16 cellular contexts compared by ENCODE assay signal in the genomic region with DNA sequence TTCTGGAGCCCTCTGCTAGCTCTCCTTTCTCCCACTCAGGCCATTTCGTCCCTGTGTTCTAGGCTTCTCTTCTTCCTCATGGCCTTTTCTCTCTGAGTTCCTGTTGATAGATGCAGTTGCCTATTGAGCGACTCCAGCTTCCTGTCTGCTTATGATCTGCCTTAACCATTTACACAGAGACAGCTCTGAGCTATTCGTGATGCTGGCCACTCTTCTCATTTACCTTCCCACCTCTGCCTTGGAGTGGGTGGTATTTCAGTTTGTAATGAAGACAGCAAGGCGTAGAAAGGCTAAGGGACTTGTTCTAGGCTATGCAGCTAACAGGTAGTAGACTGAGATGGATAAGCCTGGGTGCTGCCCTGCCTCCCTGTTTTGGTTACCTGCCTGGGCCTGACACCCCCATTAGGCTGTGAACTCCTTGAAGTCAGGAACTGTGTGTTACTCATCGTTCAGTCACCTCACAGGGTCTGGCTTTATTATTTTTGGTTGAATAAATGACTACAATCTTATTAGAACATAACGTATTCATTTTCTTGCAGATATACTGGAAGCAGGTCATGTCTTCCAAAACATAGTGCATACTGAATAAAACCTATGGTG. TPM values are rescaled to one million over a fixed set of nuclear protein-coding genes. Genes with fewer than 3 reads are reported as not detected.
DNase-seq lines count a peak whose midpoint lies in the region; ATAC-seq and TF ChIP-seq lines count a peak whose summit lies in the region.
"Had no signal": no experiment of that assay in that cellular context is flagged by ENCODE, and none has a peak within 500 bp of the region (broad histone marks: within the 10 kb centered on the region; RNA-seq: fewer than 3 reads in every experiment).

No MANE protein-coding gene starts in this region.

- H3K9me3 ChIP-seq in vagina, result no peaks in the 10 kb centered on the region
- H3K9me3 ChIP-seq: gastrocnemius medialis, mucosa of descending colon had no signal

- H3K27me3 ChIP-seq in vagina, result no peaks in the 10 kb centered on the region
- H3K27me3 ChIP-seq: gastrocnemius medialis had no signal

- H3K9me3 Mint-ChIP-seq in stimulated activated naive CD8-positive, alpha-beta T cell treated with anti-CD3 and anti-CD28 coated beads, Interleukin-15, Interleukin-2, amounts not matched to agents 100 ng/mL and 50 ng/mL, for 24 hours, result no peaks in the 10 kb centered on the region
- H3K9me3 Mint-ChIP-seq in activated naive CD4-positive, alpha-beta T cell treated with anti-CD3 and anti-CD28 coated beads, Interleukin-2, amount 50 U/mL, for 72 hours, result no peaks in the 10 kb centered on the region
- no peaks in the 10 kb centered on the region for H3K9me3 Mint-ChIP-seq in immature natural killer cell
- no peaks in the 10 kb centered on the region for H3K9me3 Mint-ChIP-seq in mesothelial cell of epicardium

- no peak for TF ChIP-seq POLR2A in vagina (IDR thresholded peaks at IDR 0.05)

- no peaks in the 10 kb centered on the region for H3K4me1 Mint-ChIP-seq in stimulated activated naive CD8-positive, alpha-beta T cell treated with anti-CD3 and anti-CD28 coated beads, Interleukin-15, Interleukin-2, amounts not matched to agents 100 ng/mL and 50 ng/mL, for 24 hours (ENCODE audit: low read depth)
- peaks cover 5 to 9% of the 10 kb centered on the region in 2 donors for H3K4me1 Mint-ChIP-seq in immature natural killer cell
- H3K4me1 Mint-ChIP-seq in mesothelial cell of epicardium, result no peaks in the 10 kb centered on the region

- intact Hi-C loops in vagina (cut with DNase I), result no loop called here

- peak overlapping the region; percentile 28 for H3K27ac Mint-ChIP-seq in stimulated activated naive CD8-positive, alpha-beta T cell treated with anti-CD3 and anti-CD28 coated beads, Interleukin-15, Interleukin-2, amounts not matched to agents 100 ng/mL and 50 ng/mL, for 24 hours
- peak overlapping the region; percentile 41 to 90 for H3K27ac Mint-ChIP-seq in activated naive CD4-positive, alpha-beta T cell treated with anti-CD3 and anti-CD28 coated beads, Interleukin-2, amount 50 U/mL, for 72 hours
- peak overlapping the region in 5 of 6 donors; percentile 40 to 82 (median 78) for H3K27ac Mint-ChIP-seq in immature natural killer cell
- no peak overlapping the region for H3K27ac Mint-ChIP-seq in mesothelial cell of epicardium

- no peak for DNase-seq in stimulated activated naive CD8-positive, alpha-beta T cell treated with anti-CD3 and anti-CD28 coated beads, Interleukin-15, Interleukin-2, amounts not matched to agents 100 U/mL and 50 U/mL, for 24 hours
- DNase-seq in activated naive CD4-positive, alpha-beta T cell treated with anti-CD3 and anti-CD28 coated beads, Interleukin-2, amount 50 U/mL, for 72 hours (ENCODE audit: low spot score in 2 of 2), result no peak
- no peak for DNase-seq in immature natural killer cell
- DNase-seq in foreskin melanocyte, result no peak
- no peak for DNase-seq in mesothelial cell of epicardium (ENCODE audit: low spot score in 2 of 2, unreplicated experiment in 2 of 2)
- DNase-seq in vagina (ENCODE audit: extremely low spot score in 2 of 2), result no peak
- DNase-seq: gastrocnemius medialis; MM.1S; mucosa of descending colon; NCI-H82; stimulated activated CD4-positive, alpha-beta T cell treated with anti-CD3 and anti-CD28 coated beads, Interleukin-1b, Interleukin-23, amount 100 ng/mL, for 48 hours had no signal

- H3K4me3 ChIP-seq in vagina, result no peak overlapping the region
- H3K4me3 ChIP-seq: coronary artery, gastrocnemius medialis, mucosa of descending colon, SK-N-MC had no signal

- no peaks in the 10 kb centered on the region for H3K27me3 Mint-ChIP-seq in stimulated activated naive CD8-positive, alpha-beta T cell treated with anti-CD3 and anti-CD28 coated beads, Interleukin-15, Interleukin-2, amounts not matched to agents 100 ng/mL and 50 ng/mL, for 24 hours
- H3K27me3 Mint-ChIP-seq in immature natural killer cell (ENCODE audit: low read depth in 3 of 3) (peaks cover 0 to 3% (median 0%) of the 10 kb centered on the region in 3 donors), mesothelial cell of epicardium (ENCODE audit: low read depth) (no peaks in the 10 kb centered on the region)

- H3K27ac ChIP-seq in vagina, result no peak overlapping the region
- H3K27ac ChIP-seq: coronary artery, SK-N-MC had no signal

- H3K4me3 Mint-ChIP-seq in stimulated activated naive CD8-positive, alpha-beta T cell treated with anti-CD3 and anti-CD28 coated beads, Interleukin-15, Interleukin-2, amounts not matched to agents 100 ng/mL and 50 ng/mL, for 24 hours, result no peak overlapping the region
- peak overlapping the region in 2 of 5 donors; percentile 22 to 28 for H3K4me3 Mint-ChIP-seq in immature natural killer cell
- H3K4me3 Mint-ChIP-seq in mesothelial cell of epicardium, result no peak overlapping the region

- H3K4me1 ChIP-seq in vagina, result no peaks in the 10 kb centered on the region

- no peak for ATAC-seq in stimulated activated naive CD8-positive, alpha-beta T cell treated with anti-CD3 and anti-CD28 coated beads, Interleukin-15, Interleukin-2, amounts not matched to agents 100 U/mL and 50 U/mL, for 24 hours
- ATAC-seq in activated naive CD4-positive, alpha-beta T cell treated with anti-CD3 and anti-CD28 coated beads, Interleukin-2, amount 50 U/mL, for 72 hours, result no peak
- ATAC-seq: gastrocnemius medialis, mucosa of descending colon, Panc1 had no signal

- peaks cover 40% of the 10 kb centered on the region for H3K36me3 Mint-ChIP-seq in stimulated activated naive CD8-positive, alpha-beta T cell treated with anti-CD3 and anti-CD28 coated beads, Interleukin-15, Interleukin-2, amounts not matched to agents 100 ng/mL and 50 ng/mL, for 24 hours (ENCODE audit: low read depth)
- peaks cover 16 to 20% of the 10 kb centered on the region in 2 donors for H3K36me3 Mint-ChIP-seq in activated naive CD4-positive, alpha-beta T cell treated with anti-CD3 and anti-CD28 coated beads, Interleukin-2, amount 50 U/mL, for 72 hours
- H3K36me3 Mint-ChIP-seq in immature natural killer cell (peaks cover 24 to 34% (median 32%) of the 10 kb centered on the region in 3 donors), mesothelial cell of epicardium (peaks cover 43% of the 10 kb centered on the region)

- H3K36me3 ChIP-seq in vagina, result peaks cover 4 to 97% of the 10 kb centered on the region in 2 donors

- TF ChIP-seq CTCF in mesothelial cell of epicardium (IDR thresholded peaks at IDR 0.05; ENCODE audit: unreplicated experiment), result no peak
- TF ChIP-seq CTCF in vagina (IDR thresholded peaks at IDR 0.05), result no peak

RNA-seq across cellular contexts. Expression of gene ZBTB47, which starts 12.6 kb away (rescaled TPM):
- total RNA-seq in activated naive CD4-positive, alpha-beta T cell treated with anti-CD3 and anti-CD28 coated beads, Interleukin-2, amount 50 U/mL, for 72 hours, result 1 to 10 TPM in 1 of 2 donors, under 1 TPM in 1; 0.34 to 1.8 TPM
- polyA plus RNA-seq in immature natural killer cell, result under 1 TPM in 2 of 3 donors, not detected in 1; 0.16 to 0.24 TPM
- total RNA-seq in mesothelial cell of epicardium (22.4 to 23.6 TPM (median 23.0 TPM) in 3 replicates), vagina (47.9 TPM)

RNA-seq across cellular contexts. Expression of gene NKTR, which starts 40.4 kb away (rescaled TPM):
- 100 to 1,000 TPM in 1 of 2 donors, 10 to 100 TPM in 1; 97.7 to 157 TPM for total RNA-seq in activated naive CD4-positive, alpha-beta T cell treated with anti-CD3 and anti-CD28 coated beads, Interleukin-2, amount 50 U/mL, for 72 hours
- polyA plus RNA-seq in immature natural killer cell, result 10 to 100 TPM in 1 of 3 donors, 1 to 10 TPM in 2; 6.9 to 15.9 (median 7.4) TPM
- total RNA-seq in mesothelial cell of epicardium (185 to 201 TPM (median 192 TPM) in 3 replicates), vagina (128 TPM)

RNA-seq across cellular contexts. Expression of gene KLHL40, which starts 44.5 kb away (rescaled TPM):
- total RNA-seq in activated naive CD4-positive, alpha-beta T cell treated with anti-CD3 and anti-CD28 coated beads, Interleukin-2, amount 50 U/mL, for 72 hours, result not detected
- not detected for polyA plus RNA-seq in immature natural killer cell
- total RNA-seq in mesothelial cell of epicardium (not detected in 3 replicates), vagina (not detected)
- total RNA-seq: epithelial cell of proximal tubule, mucosa of descending colon had no signal

RNA-seq across cellular contexts. Expression of gene SS18L2, which starts 50.2 kb away (rescaled TPM):
- 10 to 100 TPM; 47.7 to 58.3 TPM for total RNA-seq in activated naive CD4-positive, alpha-beta T cell treated with anti-CD3 and anti-CD28 coated beads, Interleukin-2, amount 50 U/mL, for 72 hours
- polyA plus RNA-seq in immature natural killer cell, result 100 to 1,000 TPM; 118 to 124 (median 123) TPM
- total RNA-seq in mesothelial cell of epicardium, result 19.1 to 21.0 TPM (median 19.6 TPM) in 3 replicates
- 19.2 TPM for total RNA-seq in vagina

RNA-seq across cellular contexts. Expression of gene SEC22C, which starts 59.1 kb away (rescaled TPM):
- total RNA-seq in activated naive CD4-positive, alpha-beta T cell treated with anti-CD3 and anti-CD28 coated beads, Interleukin-2, amount 50 U/mL, for 72 hours, result 10 to 100 TPM; 37.6 to 42.3 TPM
- polyA plus RNA-seq in immature natural killer cell, result 10 to 100 TPM; 28.7 to 35.6 (median 30.8) TPM
- total RNA-seq in mesothelial cell of epicardium, result 39.6 to 44.7 TPM (median 42.6 TPM) in 3 replicates
- 27.5 TPM for total RNA-seq in vagina
